Comparison of ENCODE assay signal across 11 cellular contexts in genomic region chr5:85293139-85293785, GRCh38.
A peak's percentile ranks its signal among the peaks of the same experiment; 100 is the strongest.
DNase-seq lines count a peak whose midpoint lies in the region; ATAC-seq and TF ChIP-seq lines count a peak whose summit lies in the region.
"Had no signal": no experiment of that assay in that cellular context is flagged by ENCODE, and none has a peak within 500 bp of the region (broad histone marks: within the 10 kb centered on the region; RNA-seq: fewer than 3 reads in every experiment).

No MANE protein-coding gene starts in this region.

- ATAC-seq in lung (ENCODE audit: insufficient read depth, low FRiP score), result peak; percentile 84
- ATAC-seq in upper lobe of right lung, result peak; percentile 88
- no peak for ATAC-seq in HG03469 (IDR thresholded peaks at IDR 0.05; ENCODE audit: unreplicated experiment)

- no peaks in the 10 kb centered on the region for H3K9me3 ChIP-seq in esophagus muscularis mucosa
- no peaks in the 10 kb centered on the region for H3K9me3 ChIP-seq in lung (ENCODE audit: control insufficient read depth in 2 of 2, insufficient read depth in 1 of 2, low read length in 1 of 2)
- H3K9me3 ChIP-seq in upper lobe of right lung, result no peaks in the 10 kb centered on the region

- H3K4me1 ChIP-seq in esophagus muscularis mucosa, result peaks cover 0 to 6% (median 0%) of the 10 kb centered on the region in 4 donors
- no peaks in the 10 kb centered on the region for H3K4me1 ChIP-seq in lung (ENCODE audit: control insufficient read depth in 2 of 2, insufficient read depth in 2 of 2, low read length in 2 of 2)
- H3K4me1 ChIP-seq in upper lobe of right lung, result no peaks in the 10 kb centered on the region

- no peak for TF ChIP-seq EP300 in esophagus muscularis mucosa (IDR thresholded peaks at IDR 0.05)

- WGBS in esophagus muscularis mucosa, result 39% methylated on average over 7 of the region's 7 CpGs
- WGBS in lung, 2 donors, result 49 to 69% methylated on average over 7 of the region's 7 CpGs

- no peak for TF ChIP-seq POLR2A in esophagus muscularis mucosa (IDR thresholded peaks at IDR 0.05; ENCODE audit: low read depth)

- H3K27me3 ChIP-seq in esophagus muscularis mucosa (no peaks in the 10 kb centered on the region), lung (ENCODE audit: control insufficient read depth, insufficient read depth) (no peaks in the 10 kb centered on the region), upper lobe of right lung (no peaks in the 10 kb centered on the region)

- DNase-seq in NCI-H2029 (lab: John Stamatoyannopoulos, UW) (peak; percentile 2), NCI-H2029 treated with DMSO at 0.1 percent for 48 hours (lab: John Stamatoyannopoulos, UW) (no peak), esophagus muscularis mucosa (ENCODE audit: extremely low spot score) (no peak), lung (ENCODE audit: low spot score) (no peak), upper lobe of right lung (no peak), NCI-H2107 treated with DMSO at 0.1 percent for 48 hours (lab: John Stamatoyannopoulos, UW; ENCODE audit: unreplicated experiment) (no peak)
- no peak for DNase-seq in activated CD4-positive, CD25-positive, alpha-beta regulatory T cell treated with anti-CD3 and anti-CD28 coated beads, Interleukin-2, amount 50 U/mL, for 72 hours
- DNase-seq: activated T-cell treated with anti-CD3 and anti-CD28 coated beads for 4 hours; stimulated activated naive CD4-positive, alpha-beta T cell had no signal

- intact Hi-C loops in esophagus muscularis mucosa (cut with DNase I), result no loop called here
- intact Hi-C loops in upper lobe of right lung (cut with DNase I), result no loop called here

- H3K4me3 ChIP-seq in esophagus muscularis mucosa (peak overlapping the region; percentile 36 to 54 (median 48)), lung (no peak overlapping the region), upper lobe of right lung (peak overlapping the region; percentile 44)

- H3K27ac ChIP-seq in esophagus muscularis mucosa (replicated peaks in 1 of 4) (peak overlapping the region in 3 of 4 donors; percentile 42 to 48 (median 44)), lung (ENCODE audit: low read depth in 1 of 2, low read length in 1 of 2) (no peak overlapping the region), upper lobe of right lung (no peak overlapping the region)
- H3K27ac ChIP-seq: 22Rv1 had no signal

- H3K36me3 ChIP-seq in esophagus muscularis mucosa (no peaks in the 10 kb centered on the region), lung (ENCODE audit: control insufficient read depth in 2 of 2, insufficient read depth in 2 of 2, low read length in 2 of 2) (no peaks in the 10 kb centered on the region), upper lobe of right lung (no peaks in the 10 kb centered on the region)

- no peak for TF ChIP-seq CTCF in esophagus muscularis mucosa (IDR thresholded peaks at IDR 0.05)
- TF ChIP-seq CTCF in lung (IDR thresholded peaks at IDR 0.05; ENCODE audit: control extremely low read depth, extremely low read depth), result no peak
- no peak for TF ChIP-seq CTCF in upper lobe of right lung (IDR thresholded peaks at IDR 0.05)

Comparison
In these comparisons a context has a peak if more than half of its experiments do, and no peak if none do; other contexts are left out.
1. H3K27ac ChIP-seq: peak in esophagus muscularis mucosa (3 of 4); none in lung (0 of 2) and upper lobe of right lung (single experiment).